In genomic region chr21:37208741-37209225, GRCh38 we compare ENCODE assay signal across 8 cellular contexts. TPM values are rescaled to one million over a fixed set of nuclear protein-coding genes. Genes with fewer than 3 reads are reported as not detected.
DNase-seq lines count a peak whose midpoint lies in the region; ATAC-seq and TF ChIP-seq lines count a peak whose summit lies in the region.

No MANE protein-coding gene starts in this region.

- no peaks in the 10 kb centered on the region for H3K9me3 ChIP-seq in lower lobe of right lung

- H3K4me3 ChIP-seq in GM12864 (ENCODE audit: low read depth, low read length) (peak overlapping the region; percentile 18), lower lobe of right lung (no peak overlapping the region)

- TF ChIP-seq CTCF in GM12864 (IDR thresholded peaks at IDR 0.05; ENCODE audit: low read depth, low read length, missing control alignments) (peak; percentile 17), lower lobe of right lung (IDR thresholded peaks at IDR 0.05) (no peak)

- peaks cover 16% of the 10 kb centered on the region for H3K4me1 ChIP-seq in lower lobe of right lung

- no peak overlapping the region for H3K27ac ChIP-seq in lower lobe of right lung

- no peaks in the 10 kb centered on the region for H3K27me3 ChIP-seq in lower lobe of right lung (ENCODE audit: low read depth)

- ATAC-seq in GM21515 (IDR thresholded peaks at IDR 0.05; ENCODE audit: unreplicated experiment) (peak; percentile 9), lower lobe of right lung (peak; percentile 15 to 41), HG03457 (IDR thresholded peaks at IDR 0.05; ENCODE audit: unreplicated experiment) (no peak)

- DNase-seq in GM12864 (ENCODE audit: low read depth) (no peak), HK-2 (ENCODE audit: unreplicated experiment) (peak; percentile 60), lower lobe of right lung (no peak), DMS153 (lab: John Stamatoyannopoulos, UW) (no peak), COR-L47 (lab: John Stamatoyannopoulos, UW) (no peak), NCI-H2107 treated with DMSO at 0.1 percent for 48 hours (lab: John Stamatoyannopoulos, UW; ENCODE audit: unreplicated experiment) (no peak)

- intact Hi-C loops in lower lobe of right lung (cut with DNase I) = no loop called here

- H3K36me3 ChIP-seq in lower lobe of right lung = no peaks in the 10 kb centered on the region

RNA-seq across cellular contexts. Expression of gene VPS26C, which starts 58.4 kb away (rescaled TPM):
- total RNA-seq in lower lobe of right lung = 62.2 TPM
